ENCODE assay signal across 8 cellular contexts in the genomic region with DNA sequence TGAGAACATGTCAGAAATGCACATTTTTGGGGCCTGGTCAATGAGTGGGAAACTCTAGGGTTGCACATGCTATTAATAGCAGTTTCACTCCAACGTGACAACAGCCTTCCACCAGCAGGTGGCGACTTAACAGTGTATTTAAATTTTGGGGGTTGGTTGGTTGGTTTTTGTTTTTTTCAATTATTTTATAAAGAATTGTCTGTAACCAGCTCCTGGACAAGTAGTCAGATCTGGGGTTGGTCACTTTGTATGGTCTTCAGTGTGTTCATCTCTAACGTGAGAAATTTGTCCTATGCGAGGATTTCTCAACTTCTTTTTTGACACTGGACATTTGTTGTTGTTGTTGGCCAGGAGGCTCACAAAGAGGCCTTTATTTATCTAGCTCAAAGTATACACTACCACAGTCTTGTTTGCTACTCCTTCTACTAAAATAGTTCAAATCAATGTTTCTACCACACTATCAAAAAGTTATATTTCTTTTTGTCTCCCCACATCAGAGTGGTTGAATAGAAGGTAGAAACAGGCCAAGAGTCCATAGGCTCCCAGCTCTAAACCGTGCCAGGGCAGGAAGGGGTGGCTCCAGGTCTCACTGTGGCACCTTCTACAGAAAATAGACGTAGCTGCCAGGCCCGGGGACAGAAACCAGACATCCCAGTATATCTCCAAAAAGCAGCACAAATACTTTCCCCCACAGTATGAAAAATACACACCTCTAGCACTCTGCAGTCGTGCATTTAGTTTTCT.
DNase-seq lines count a peak whose midpoint lies in the region; ATAC-seq, FAIRE-seq and TF ChIP-seq lines count a peak whose summit lies in the region.

No MANE protein-coding gene starts in this region.

- no peaks in the 10 kb centered on the region for H3K36me3 ChIP-seq in body of pancreas (replicated peaks in 1 of 2; ENCODE audit: insufficient read depth in 1 of 2, low read depth in 2 of 2)

- no peak overlapping the region for H3K4me3 Mint-ChIP-seq in immature natural killer cell

- WGBS in body of pancreas, 2 donors = 24 to 26% methylated on average over 8 of the region's 8 CpGs

- DNase-seq in DMS53 treated with DMSO at 0.1 percent for 48 hours (lab: John Stamatoyannopoulos, UW; ENCODE audit: unreplicated experiment) = peak; percentile 10
- DNase-seq in body of pancreas = peak; percentile 60 to 78 (median 66)
- peak; percentile 42 to 56 (median 42) for DNase-seq in immature natural killer cell
- DNase-seq in stimulated activated CD4-positive, alpha-beta T cell treated with anti-CD3 and anti-CD28 coated beads, Interleukin-1b, Interleukin-23, amount 100 ng/mL, for 24 hours (ENCODE audit: low read depth in 4 of 4, low spot score in 1 of 4) = peak; percentile 38 to 53 (median 46)
- no peak for DNase-seq in mesenteric fat pad (ENCODE audit: low spot score)

- ATAC-seq in GM21447 (IDR thresholded peaks at IDR 0.05; ENCODE audit: unreplicated experiment) (peak; percentile 58), body of pancreas (peak; percentile 57)

- peak; percentile 50 for FAIRE-seq in TTC549 (lab: Jason Lieb, UNC)

- no peak overlapping the region for H3K27ac Mint-ChIP-seq in immature natural killer cell

- H3K27me3 ChIP-seq in body of pancreas = no peaks in the 10 kb centered on the region

- no peaks in the 10 kb centered on the region for H3K4me1 Mint-ChIP-seq in immature natural killer cell

- H3K4me3 ChIP-seq in body of pancreas = no peak overlapping the region

- TF ChIP-seq POLR2A in body of pancreas (IDR thresholded peaks at IDR 0.05) = no peak

- H3K4me1 ChIP-seq in body of pancreas = no peaks in the 10 kb centered on the region

- peaks cover 0 to 1% (median 0%) of the 10 kb centered on the region in 6 donors for H3K9me3 Mint-ChIP-seq in immature natural killer cell

- H3K27ac ChIP-seq in body of pancreas = no peak overlapping the region

- intact Hi-C loops in body of pancreas (cut with DNase I) = loop anchor here (5.0 to 10.0 kb wide), 2 partner anchors 225 to 297 kb away; no protein-coding TSS in a partner anchor

- no peaks in the 10 kb centered on the region for H3K36me3 Mint-ChIP-seq in immature natural killer cell

- H3K9me3 ChIP-seq in body of pancreas = no peaks in the 10 kb centered on the region

- peak; percentile 77 for TF ChIP-seq CTCF in LNCAP (IDR thresholded peaks at IDR 0.05)
- peak in 6 of 7 experiments; percentile 65 to 75 (median 69) for TF ChIP-seq CTCF in body of pancreas (IDR thresholded peaks at IDR 0.05)

- peaks cover 2 to 6% (median 3%) of the 10 kb centered on the region in 3 donors for H3K27me3 Mint-ChIP-seq in immature natural killer cell (ENCODE audit: low read depth in 3 of 3)
